1 cellular context compared by ENCODE assay signal in the genomic region with DNA sequence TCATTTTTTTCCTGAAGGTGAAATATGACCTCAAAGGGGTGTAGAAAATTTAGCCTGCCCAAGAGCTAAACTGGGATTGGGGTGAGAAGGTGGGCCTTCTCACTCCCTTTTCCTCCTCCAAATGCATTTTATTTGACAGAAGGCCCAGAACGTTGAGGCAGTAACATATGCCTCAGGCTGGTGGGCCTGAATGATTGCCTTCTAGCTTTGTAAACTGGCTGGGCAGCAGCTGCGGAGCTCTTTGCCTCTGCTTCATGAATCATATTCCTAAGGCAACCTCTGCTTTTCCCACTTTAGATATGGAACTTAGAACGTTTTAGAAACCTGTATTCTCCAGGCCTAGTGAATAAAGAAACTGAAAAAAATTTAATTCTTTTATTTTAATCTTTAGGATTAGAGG.
TF ChIP-seq lines count a peak whose summit lies in the region.

No MANE protein-coding gene starts in this region.

TF ChIP-seq in K562, 482 proteins besides CTCF, POLR2A, EP300 and RAD21 (continued from another document):
- TF ChIP-seq, protein P1, sequence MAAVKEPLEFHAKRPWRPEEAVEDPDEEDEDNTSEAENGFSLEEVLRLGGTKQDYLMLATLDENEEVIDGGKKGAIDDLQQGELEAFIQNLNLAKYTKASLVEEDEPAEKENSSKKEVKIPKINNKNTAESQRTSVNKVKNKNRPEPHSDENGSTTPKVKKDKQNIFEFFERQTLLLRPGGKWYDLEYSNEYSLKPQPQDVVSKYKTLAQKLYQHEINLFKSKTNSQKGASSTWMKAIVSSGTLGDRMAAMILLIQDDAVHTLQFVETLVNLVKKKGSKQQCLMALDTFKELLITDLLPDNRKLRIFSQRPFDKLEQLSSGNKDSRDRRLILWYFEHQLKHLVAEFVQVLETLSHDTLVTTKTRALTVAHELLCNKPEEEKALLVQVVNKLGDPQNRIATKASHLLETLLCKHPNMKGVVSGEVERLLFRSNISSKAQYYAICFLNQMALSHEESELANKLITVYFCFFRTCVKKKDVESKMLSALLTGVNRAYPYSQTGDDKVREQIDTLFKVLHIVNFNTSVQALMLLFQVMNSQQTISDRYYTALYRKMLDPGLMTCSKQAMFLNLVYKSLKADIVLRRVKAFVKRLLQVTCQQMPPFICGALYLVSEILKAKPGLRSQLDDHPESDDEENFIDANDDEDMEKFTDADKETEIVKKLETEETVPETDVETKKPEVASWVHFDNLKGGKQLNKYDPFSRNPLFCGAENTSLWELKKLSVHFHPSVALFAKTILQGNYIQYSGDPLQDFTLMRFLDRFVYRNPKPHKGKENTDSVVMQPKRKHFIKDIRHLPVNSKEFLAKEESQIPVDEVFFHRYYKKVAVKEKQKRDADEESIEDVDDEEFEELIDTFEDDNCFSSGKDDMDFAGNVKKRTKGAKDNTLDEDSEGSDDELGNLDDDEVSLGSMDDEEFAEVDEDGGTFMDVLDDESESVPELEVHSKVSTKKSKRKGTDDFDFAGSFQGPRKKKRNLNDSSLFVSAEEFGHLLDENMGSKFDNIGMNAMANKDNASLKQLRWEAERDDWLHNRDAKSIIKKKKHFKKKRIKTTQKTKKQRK (IDR thresholded peaks at IDR 0.05; ENCODE audit: borderline replicate concordance, low read depth, low read length) = no peak
- TF ChIP-seq, protein P2, sequence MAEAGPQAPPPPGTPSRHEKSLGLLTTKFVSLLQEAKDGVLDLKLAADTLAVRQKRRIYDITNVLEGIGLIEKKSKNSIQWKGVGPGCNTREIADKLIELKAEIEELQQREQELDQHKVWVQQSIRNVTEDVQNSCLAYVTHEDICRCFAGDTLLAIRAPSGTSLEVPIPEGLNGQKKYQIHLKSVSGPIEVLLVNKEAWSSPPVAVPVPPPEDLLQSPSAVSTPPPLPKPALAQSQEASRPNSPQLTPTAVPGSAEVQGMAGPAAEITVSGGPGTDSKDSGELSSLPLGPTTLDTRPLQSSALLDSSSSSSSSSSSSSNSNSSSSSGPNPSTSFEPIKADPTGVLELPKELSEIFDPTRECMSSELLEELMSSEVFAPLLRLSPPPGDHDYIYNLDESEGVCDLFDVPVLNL (CRISPR knock-in tag; IDR thresholded peaks at IDR 0.05; ENCODE audit: low read depth) = no peak
- TF ChIP-seq, protein P3, sequence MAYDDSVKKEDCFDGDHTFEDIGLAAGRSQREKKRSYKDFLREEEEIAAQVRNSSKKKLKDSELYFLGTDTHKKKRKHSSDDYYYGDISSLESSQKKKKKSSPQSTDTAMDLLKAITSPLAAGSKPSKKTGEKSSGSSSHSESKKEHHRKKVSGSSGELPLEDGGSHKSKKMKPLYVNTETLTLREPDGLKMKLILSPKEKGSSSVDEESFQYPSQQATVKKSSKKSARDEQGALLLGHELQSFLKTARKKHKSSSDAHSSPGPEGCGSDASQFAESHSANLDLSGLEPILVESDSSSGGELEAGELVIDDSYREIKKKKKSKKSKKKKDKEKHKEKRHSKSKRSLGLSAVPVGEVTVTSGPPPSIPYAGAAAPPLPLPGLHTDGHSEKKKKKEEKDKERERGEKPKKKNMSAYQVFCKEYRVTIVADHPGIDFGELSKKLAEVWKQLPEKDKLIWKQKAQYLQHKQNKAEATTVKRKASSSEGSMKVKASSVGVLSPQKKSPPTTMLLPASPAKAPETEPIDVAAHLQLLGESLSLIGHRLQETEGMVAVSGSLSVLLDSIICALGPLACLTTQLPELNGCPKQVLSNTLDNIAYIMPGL (CRISPR knock-in tag; IDR thresholded peaks at IDR 0.05) = no peak
- TF ChIP-seq ZNF57 (CRISPR knock-in tag; IDR thresholded peaks at IDR 0.05) = no peak
- no peak for TF ChIP-seq HCFC1 (IDR thresholded peaks at IDR 0.05; ENCODE audit: low read depth, low read length)
- TF ChIP-seq MAFF (IDR thresholded peaks at IDR 0.05; ENCODE audit: low read length) = no peak
- TF ChIP-seq ZNF77 (CRISPR knock-in tag; IDR thresholded peaks at IDR 0.05) = no peak
- no peak for TF ChIP-seq KLF1 (tag; IDR thresholded peaks at IDR 0.05)
- TF ChIP-seq BRD4 (IDR thresholded peaks at IDR 0.05) = no peak
